ENCODE assay signal across 1 cellular context in the genomic region with DNA sequence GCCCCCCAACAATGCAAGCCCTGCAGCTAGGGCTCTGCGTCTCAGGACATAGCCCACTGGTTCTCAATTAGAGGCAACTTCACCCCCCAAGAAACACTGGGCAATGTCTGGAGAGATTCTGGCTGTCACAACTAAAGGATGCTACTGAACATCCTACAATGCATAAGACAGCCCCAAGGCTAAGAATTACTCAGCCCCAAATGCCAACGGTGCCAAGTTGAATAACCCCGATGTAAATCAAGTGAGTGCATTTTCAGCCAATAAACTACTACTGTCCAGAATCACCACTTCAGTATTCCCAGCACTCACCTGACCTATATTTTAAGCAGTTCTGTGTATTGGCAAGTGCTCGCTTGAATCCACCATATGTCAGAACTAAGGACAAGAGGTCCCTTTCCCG.
TF ChIP-seq lines count a peak whose summit lies in the region.

No MANE protein-coding gene starts in this region.

TF ChIP-seq in HCT116, 20 proteins besides CTCF, POLR2A, EP300 and RAD21 (continued from another document):
- TF ChIP-seq, protein P1, sequence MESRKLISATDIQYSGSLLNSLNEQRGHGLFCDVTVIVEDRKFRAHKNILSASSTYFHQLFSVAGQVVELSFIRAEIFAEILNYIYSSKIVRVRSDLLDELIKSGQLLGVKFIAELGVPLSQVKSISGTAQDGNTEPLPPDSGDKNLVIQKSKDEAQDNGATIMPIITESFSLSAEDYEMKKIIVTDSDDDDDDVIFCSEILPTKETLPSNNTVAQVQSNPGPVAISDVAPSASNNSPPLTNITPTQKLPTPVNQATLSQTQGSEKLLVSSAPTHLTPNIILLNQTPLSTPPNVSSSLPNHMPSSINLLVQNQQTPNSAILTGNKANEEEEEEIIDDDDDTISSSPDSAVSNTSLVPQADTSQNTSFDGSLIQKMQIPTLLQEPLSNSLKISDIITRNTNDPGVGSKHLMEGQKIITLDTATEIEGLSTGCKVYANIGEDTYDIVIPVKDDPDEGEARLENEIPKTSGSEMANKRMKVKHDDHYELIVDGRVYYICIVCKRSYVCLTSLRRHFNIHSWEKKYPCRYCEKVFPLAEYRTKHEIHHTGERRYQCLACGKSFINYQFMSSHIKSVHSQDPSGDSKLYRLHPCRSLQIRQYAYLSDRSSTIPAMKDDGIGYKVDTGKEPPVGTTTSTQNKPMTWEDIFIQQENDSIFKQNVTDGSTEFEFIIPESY (IDR thresholded peaks at IDR 0.05; ENCODE audit: extremely low read depth, insufficient replicate concordance, low read length), result no peak
- TF ChIP-seq POLR2AphosphoS5 (IDR thresholded peaks at IDR 0.05; ENCODE audit: low read depth, low read length) (no peak), SIN3A (IDR thresholded peaks at IDR 0.05; ENCODE audit: low read depth) (no peak), SP1 (IDR thresholded peaks at IDR 0.05; ENCODE audit: low read depth) (no peak), CEBPB (IDR thresholded peaks at IDR 0.05; ENCODE audit: low read depth) (no peak), FOSL1 (IDR thresholded peaks at IDR 0.05; ENCODE audit: low read depth) (no peak), SRF (IDR thresholded peaks at IDR 0.05; ENCODE audit: low read depth) (no peak), EZH2 (IDR thresholded peaks at IDR 0.05) (no peak), ELF1 (IDR thresholded peaks at IDR 0.05; ENCODE audit: borderline replicate concordance, low read depth) (no peak)
- TF ChIP-seq, protein P2, sequence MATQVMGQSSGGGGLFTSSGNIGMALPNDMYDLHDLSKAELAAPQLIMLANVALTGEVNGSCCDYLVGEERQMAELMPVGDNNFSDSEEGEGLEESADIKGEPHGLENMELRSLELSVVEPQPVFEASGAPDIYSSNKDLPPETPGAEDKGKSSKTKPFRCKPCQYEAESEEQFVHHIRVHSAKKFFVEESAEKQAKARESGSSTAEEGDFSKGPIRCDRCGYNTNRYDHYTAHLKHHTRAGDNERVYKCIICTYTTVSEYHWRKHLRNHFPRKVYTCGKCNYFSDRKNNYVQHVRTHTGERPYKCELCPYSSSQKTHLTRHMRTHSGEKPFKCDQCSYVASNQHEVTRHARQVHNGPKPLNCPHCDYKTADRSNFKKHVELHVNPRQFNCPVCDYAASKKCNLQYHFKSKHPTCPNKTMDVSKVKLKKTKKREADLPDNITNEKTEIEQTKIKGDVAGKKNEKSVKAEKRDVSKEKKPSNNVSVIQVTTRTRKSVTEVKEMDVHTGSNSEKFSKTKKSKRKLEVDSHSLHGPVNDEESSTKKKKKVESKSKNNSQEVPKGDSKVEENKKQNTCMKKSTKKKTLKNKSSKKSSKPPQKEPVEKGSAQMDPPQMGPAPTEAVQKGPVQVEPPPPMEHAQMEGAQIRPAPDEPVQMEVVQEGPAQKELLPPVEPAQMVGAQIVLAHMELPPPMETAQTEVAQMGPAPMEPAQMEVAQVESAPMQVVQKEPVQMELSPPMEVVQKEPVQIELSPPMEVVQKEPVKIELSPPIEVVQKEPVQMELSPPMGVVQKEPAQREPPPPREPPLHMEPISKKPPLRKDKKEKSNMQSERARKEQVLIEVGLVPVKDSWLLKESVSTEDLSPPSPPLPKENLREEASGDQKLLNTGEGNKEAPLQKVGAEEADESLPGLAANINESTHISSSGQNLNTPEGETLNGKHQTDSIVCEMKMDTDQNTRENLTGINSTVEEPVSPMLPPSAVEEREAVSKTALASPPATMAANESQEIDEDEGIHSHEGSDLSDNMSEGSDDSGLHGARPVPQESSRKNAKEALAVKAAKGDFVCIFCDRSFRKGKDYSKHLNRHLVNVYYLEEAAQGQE (IDR thresholded peaks at IDR 0.05; ENCODE audit: low read depth), result no peak
- TF ChIP-seq, protein P3, sequence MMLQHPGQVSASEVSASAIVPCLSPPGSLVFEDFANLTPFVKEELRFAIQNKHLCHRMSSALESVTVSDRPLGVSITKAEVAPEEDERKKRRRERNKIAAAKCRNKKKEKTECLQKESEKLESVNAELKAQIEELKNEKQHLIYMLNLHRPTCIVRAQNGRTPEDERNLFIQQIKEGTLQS (IDR thresholded peaks at IDR 0.05), result no peak
TF ChIP-seq in HCT116: peak in this region for 0.
